29 cellular contexts compared by ENCODE assay signal in the genomic region with DNA sequence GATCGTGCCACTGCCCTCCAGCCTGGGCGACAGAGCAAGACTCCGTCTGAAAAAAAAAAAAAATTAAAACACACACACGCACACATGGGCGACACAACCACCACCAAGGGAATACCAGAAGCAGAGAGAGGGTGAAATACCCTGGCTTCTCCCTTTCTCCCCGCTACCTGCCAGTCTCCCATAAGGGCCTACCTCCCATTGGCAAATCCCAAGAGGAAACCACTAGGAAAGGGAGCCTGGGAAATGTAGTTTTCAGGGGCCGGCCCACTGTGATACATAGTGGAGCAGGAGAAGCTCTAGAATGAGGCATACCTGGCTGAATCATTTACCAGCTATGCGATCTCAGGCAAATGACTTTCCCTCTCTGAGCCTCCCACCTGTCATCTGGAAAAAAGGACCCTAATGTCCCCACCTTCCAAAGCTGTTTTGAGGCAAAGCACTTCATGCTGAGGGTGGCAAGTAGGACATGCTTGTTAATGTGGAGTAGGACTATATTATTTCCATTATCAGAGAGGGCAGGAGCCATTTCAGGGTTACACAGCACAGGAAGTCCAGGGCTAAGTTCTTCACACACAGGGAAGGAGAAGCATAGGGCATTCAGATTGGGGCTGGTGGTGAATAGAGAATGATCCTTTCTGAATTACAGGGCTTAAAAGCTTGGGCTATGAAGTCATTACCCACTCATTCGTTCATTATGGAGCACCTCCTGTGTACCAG. TPM values are rescaled to one million over a fixed set of nuclear protein-coding genes. Genes with fewer than 3 reads are reported as not detected.
DNase-seq lines count a peak whose midpoint lies in the region; ATAC-seq and TF ChIP-seq lines count a peak whose summit lies in the region.
"Had no signal": no experiment of that assay in that cellular context is flagged by ENCODE, and none has a peak within 500 bp of the region (broad histone marks: within the 10 kb centered on the region; RNA-seq: fewer than 3 reads in every experiment).

No MANE protein-coding gene starts in this region.

- no peaks in the 10 kb centered on the region for H3K4me1 Mint-ChIP-seq in GM23338
- no peaks in the 10 kb centered on the region for H3K4me1 Mint-ChIP-seq in effector memory CD8-positive, alpha-beta T cell (ENCODE audit: low read depth in 2 of 2)
- H3K4me1 Mint-ChIP-seq: immature natural killer cell, mesothelial cell of epicardium had no signal

- H3K27ac ChIP-seq in GM23338 (ENCODE audit: low read depth): no peak overlapping the region
- H3K27ac ChIP-seq: 22Rv1, dorsolateral prefrontal cortex, left ventricle myocardium inferior, upper lobe of left lung had no signal

- no peaks in the 10 kb centered on the region for H3K27me3 ChIP-seq in GM23338 (ENCODE audit: insufficient read depth)
- H3K27me3 ChIP-seq: dorsolateral prefrontal cortex, upper lobe of left lung had no signal

- no peaks in the 10 kb centered on the region for H4K20me1 ChIP-seq in GM23338 (replicated peaks; ENCODE audit: insufficient read depth)

- no peaks in the 10 kb centered on the region for H3K79me2 ChIP-seq in GM23338 (replicated peaks; ENCODE audit: insufficient read depth)

- H2AFZ ChIP-seq in GM23338: no peak overlapping the region

- no peaks in the 10 kb centered on the region for H3K4me1 ChIP-seq in GM23338 (ENCODE audit: insufficient read depth)
- H3K4me1 ChIP-seq: left ventricle myocardium inferior, upper lobe of left lung had no signal

- no peak for TF ChIP-seq CTCF in GM23338 (conservative IDR thresholded peaks at IDR 0.05; ENCODE audit: low read depth in 2 of 2)
- no peak for TF ChIP-seq CTCF in epithelial cell of esophagus (IDR thresholded peaks at IDR 0.05; ENCODE audit: insufficient read depth, low read depth, low read length, missing control alignments)

- peak; percentile 87 for ATAC-seq in GM23338
- no peak for ATAC-seq in effector memory CD8-positive, alpha-beta T cell (replicated peaks)
- ATAC-seq: naive thymus-derived CD4-positive, alpha-beta T cell had no signal

- peaks cover 12% of the 10 kb centered on the region for H3K27me3 Mint-ChIP-seq in GM23338 (ENCODE audit: insufficient read depth, low read depth, poor library complexity)
- peaks cover 28 to 29% of the 10 kb centered on the region in 2 donors for H3K27me3 Mint-ChIP-seq in effector memory CD8-positive, alpha-beta T cell

- H3K9me2 ChIP-seq in GM23338 (ENCODE audit: insufficient read depth): no peaks in the 10 kb centered on the region

- no peaks in the 10 kb centered on the region for H3F3A ChIP-seq in GM23338 (replicated peaks; ENCODE audit: low read depth)

- no peak overlapping the region for H3K4me2 ChIP-seq in GM23338

- no peak overlapping the region for H3K27ac Mint-ChIP-seq in GM23338
- H3K27ac Mint-ChIP-seq in effector memory CD8-positive, alpha-beta T cell: no peak overlapping the region
- H3K27ac Mint-ChIP-seq: activated T-cell treated with anti-CD3 and anti-CD28 coated beads, Interleukin-2, amount 50 U/mL, for 24 hours; CD4-positive, alpha-beta T cell; H9; immature natural killer cell; mesothelial cell of epicardium; naive thymus-derived CD4-positive, alpha-beta T cell had no signal

- no peaks in the 10 kb centered on the region for H3K9me3 Mint-ChIP-seq in GM23338
- no peaks in the 10 kb centered on the region for H3K9me3 Mint-ChIP-seq in effector memory CD8-positive, alpha-beta T cell
- H3K9me3 Mint-ChIP-seq: activated T-cell treated with anti-CD3 and anti-CD28 coated beads, Interleukin-2, amount 50 U/mL, for 24 hours; CD4-positive, alpha-beta T cell; mesothelial cell of epicardium; naive thymus-derived CD4-positive, alpha-beta T cell had no signal

- H3K36me3 Mint-ChIP-seq in GM23338 (ENCODE audit: low read depth): peaks cover 61% of the 10 kb centered on the region
- peaks cover 7% of the 10 kb centered on the region for H3K36me3 Mint-ChIP-seq in effector memory CD8-positive, alpha-beta T cell (ENCODE audit: insufficient read depth)
- H3K36me3 Mint-ChIP-seq: immature natural killer cell; naive thymus-derived CD4-positive, alpha-beta T cell had no signal

- H3K4me3 Mint-ChIP-seq in GM23338: no peak overlapping the region
- H3K4me3 Mint-ChIP-seq in effector memory CD8-positive, alpha-beta T cell: no peak overlapping the region
- H3K4me3 Mint-ChIP-seq: activated T-cell treated with anti-CD3 and anti-CD28 coated beads, Interleukin-2, amount 50 U/mL, for 24 hours; CD4-positive, alpha-beta T cell; H9; immature natural killer cell; mesothelial cell of epicardium; naive thymus-derived CD4-positive, alpha-beta T cell had no signal

- peaks cover 7% of the 10 kb centered on the region; the same call in 1 of the 2 replicates for H3K36me3 ChIP-seq in GM23338 (ENCODE audit: insufficient read depth)

- H3K4me3 ChIP-seq in GM23338: no peak overlapping the region
- no peak overlapping the region for H3K4me3 ChIP-seq in epithelial cell of esophagus (ENCODE audit: low read length)
- H3K4me3 ChIP-seq: dorsolateral prefrontal cortex, left ventricle myocardium inferior, upper lobe of left lung had no signal

- DNase-seq in DMS 273 (lab: John Stamatoyannopoulos, UW; ENCODE audit: unreplicated experiment) (peak; percentile 27), DMS 273 treated with DMSO at 0.1 percent for 48 hours (lab: John Stamatoyannopoulos, UW) (no peak), GM23338 (ENCODE audit: low spot score) (peak; percentile 71), NCI-H69 (lab: John Stamatoyannopoulos, UW) (peak; percentile 35), epithelial cell of esophagus (ENCODE audit: low read depth) (peak; percentile 53), ecto neural progenitor cell (ENCODE audit: low spot score) (no peak)
- no peak for DNase-seq in effector memory CD8-positive, alpha-beta T cell
- no peak for DNase-seq in activated CD4-positive, CD25-positive, alpha-beta regulatory T cell (lab: John Stamatoyannopoulos, UW)
- DNase-seq: activated CD4-positive, alpha-beta T cell treated with anti-CD3 and anti-CD28 coated beads for 48 hours; activated gamma-delta T cell treated with Interleukin-2 at 50 U/mL for 16 hours; activated T-cell treated with anti-CD3 and anti-CD28 coated beads, Interleukin-2, amount 50 U/mL, for 24 hours; CD4-positive, alpha-beta T cell; cerebellar nuclear complex; DMS79; dorsolateral prefrontal cortex; H9; immature natural killer cell; left ventricle myocardium inferior; naive thymus-derived CD4-positive, alpha-beta T cell; NCI-H2107; NCI-H524 treated with DMSO at 0.1 percent for 48 hours; SHP77 treated with DMSO at 0.1 percent for 48 hours; small intestine; stimulated activated CD4-positive, alpha-beta T cell treated with anti-CD3 and anti-CD28 coated beads, Interleukin-1b, Interleukin-23, amount 100 ng/mL, for 48 hours; T-helper 1 cell; upper lobe of left lung had no signal

TF ChIP-seq in GM23338, 12 proteins besides CTCF, POLR2A, EP300 and RAD21:
- TF ChIP-seq ETS1 (IDR thresholded peaks at IDR 0.05) (0 out of 2 replicates have a peak, but pooled peaks have one; percentile 51), CREB1 (CRISPR knock-in tag; IDR thresholded peaks at IDR 0.05; ENCODE audit: low read depth) (no peak)

RNA-seq across cellular contexts. Expression of gene HNRNPUL1, which starts 14.3 kb away (rescaled TPM):
- total RNA-seq in GM23338 (2014; rRNA removed; shearing (Covaris generic)): 166 and 204 TPM in 2 replicates
- 204 and 207 TPM in 2 replicates for polyA plus RNA-seq in GM23338 (2016; fragmentation: Nextera tagmentation; extraction: Ambion mirVana)

RNA-seq across cellular contexts. Expression of gene AXL, which starts 30.8 kb away (rescaled TPM):
- 23.7 and 28.4 TPM in 2 replicates for total RNA-seq in GM23338 (2014; rRNA removed; shearing (Covaris generic))
- polyA plus RNA-seq in GM23338 (2016; fragmentation: Nextera tagmentation; extraction: Ambion mirVana): 7.5 and 9.0 TPM in 2 replicates

RNA-seq across cellular contexts. Expression of gene CYP2S1, which starts 56.8 kb away (rescaled TPM):
- total RNA-seq in GM23338 (2014; rRNA removed; shearing (Covaris generic)): 272 and 315 TPM in 2 replicates
- 130 and 137 TPM in 2 replicates for polyA plus RNA-seq in GM23338 (2016; fragmentation: Nextera tagmentation; extraction: Ambion mirVana)
- total RNA-seq: activated CD8-positive, alpha-beta memory T cell treated with anti-CD3 and anti-CD28 coated beads for 36 hours had no signal
- polyA plus RNA-seq: naive thymus-derived CD4-positive, alpha-beta T cell had no signal

Comparison
In these comparisons a context has a peak if more than half of its experiments do, and no peak if none do; other contexts are left out.
1. DNase-seq: peak in DMS 273 (single experiment), GM23338 (single experiment), NCI-H69 (single experiment) and epithelial cell of esophagus (single experiment); none in DMS 273 treated with DMSO at 0.1 percent for 48 hours (single experiment), effector memory CD8-positive, alpha-beta T cell (0 of 3), activated CD4-positive, CD25-positive, alpha-beta regulatory T cell (0 of 4) and ecto neural progenitor cell (single experiment).